ENCODE assay signal across 21 cellular contexts in the genomic region with DNA sequence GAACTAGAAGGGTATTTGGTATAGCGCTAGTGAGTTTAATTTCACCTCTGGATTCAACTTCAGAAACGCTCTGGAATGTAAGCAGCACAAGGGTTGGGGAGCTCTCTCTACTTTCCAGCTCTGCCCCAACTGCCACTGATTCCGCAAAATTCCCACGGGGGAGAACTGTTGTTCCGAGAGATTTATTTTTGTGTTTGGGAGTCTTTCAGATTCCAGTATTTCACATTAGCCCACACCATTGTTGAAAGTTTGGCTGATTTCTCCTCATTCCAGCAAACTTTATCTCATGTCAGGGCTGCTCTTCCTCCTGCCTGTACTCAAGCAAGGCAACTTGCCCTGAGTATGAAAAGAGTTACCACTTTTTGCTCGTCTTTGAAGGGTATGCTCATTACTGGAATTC.
"Had no signal": no experiment of that assay in that cellular context is flagged by ENCODE, and none has a peak within 500 bp of the region (broad histone marks: within the 10 kb centered on the region; RNA-seq: fewer than 3 reads in every experiment).

No MANE protein-coding gene starts in this region.

- H3K4me1 Mint-ChIP-seq: naive thymus-derived CD8-positive, alpha-beta T cell; neural progenitor cell; stimulated activated memory B cell treated with anti-CD40 and anti-IgM and Interleukin-4, amounts not matched to agents 10 μg/mL and 1 μg/mL and 100 μg/mL, for 72 hours had no signal

- H3K4me3 Mint-ChIP-seq: naive thymus-derived CD8-positive, alpha-beta T cell; neural progenitor cell; stimulated activated memory B cell treated with anti-CD40 and anti-IgM and Interleukin-4, amounts not matched to agents 10 μg/mL and 1 μg/mL and 100 μg/mL, for 72 hours; stimulated activated naive CD8-positive, alpha-beta T cell treated with anti-CD3 and anti-CD28 coated beads, Interleukin-15, Interleukin-2, amounts not matched to agents 100 ng/mL and 50 ng/mL, for 24 hours had no signal

- DNase-seq: cerebellar nuclear complex; colonic mucosa; dermis blood vessel endothelial cell; erythroblast; foreskin melanocyte; head of caudate nucleus; hippocampal formation; kidney glomerular epithelial cell; mammary epithelial cell; naive thymus-derived CD8-positive, alpha-beta T cell; nucleus accumbens; pancreas; right cardiac atrium; stimulated activated CD4-positive, alpha-beta T cell treated with anti-CD3 and anti-CD28 coated beads, Interleukin-4, amount 100 ng/mL, for 24 hours; testis; trophoblast cell had no signal

- H3K9me3 ChIP-seq: colonic mucosa, mucosa of descending colon, pancreas, testis had no signal

- H3K27me3 ChIP-seq: colonic mucosa, neural progenitor cell, pancreas, testis had no signal

- H3K4me1 ChIP-seq: colonic mucosa, neural progenitor cell, pancreas, testis had no signal

- H3K9me3 Mint-ChIP-seq: stimulated activated naive CD8-positive, alpha-beta T cell treated with anti-CD3 and anti-CD28 coated beads, Interleukin-15, Interleukin-2, amounts not matched to agents 100 ng/mL and 50 ng/mL, for 24 hours had no signal

- H3K27ac Mint-ChIP-seq: naive thymus-derived CD8-positive, alpha-beta T cell; neural progenitor cell; progenitor cell of endocrine pancreas; stimulated activated memory B cell treated with anti-CD40 and anti-IgM and Interleukin-4, amounts not matched to agents 10 μg/mL and 1 μg/mL and 100 μg/mL, for 72 hours; stimulated activated naive CD8-positive, alpha-beta T cell treated with anti-CD3 and anti-CD28 coated beads, Interleukin-15, Interleukin-2, amounts not matched to agents 100 ng/mL and 50 ng/mL, for 24 hours had no signal

- H3K36me3 Mint-ChIP-seq: naive thymus-derived CD8-positive, alpha-beta T cell; neural progenitor cell; stimulated activated memory B cell treated with anti-CD40 and anti-IgM and Interleukin-4, amounts not matched to agents 10 μg/mL and 1 μg/mL and 100 μg/mL, for 72 hours had no signal

- H3K27me3 Mint-ChIP-seq: progenitor cell of endocrine pancreas; stimulated activated memory B cell treated with anti-CD40 and anti-IgM and Interleukin-4, amounts not matched to agents 10 μg/mL and 1 μg/mL and 100 μg/mL, for 72 hours; stimulated activated naive CD8-positive, alpha-beta T cell treated with anti-CD3 and anti-CD28 coated beads, Interleukin-15, Interleukin-2, amounts not matched to agents 100 ng/mL and 50 ng/mL, for 24 hours had no signal

- H3K36me3 ChIP-seq: colonic mucosa, neural progenitor cell, pancreas had no signal

- H3K27ac ChIP-seq: colonic mucosa, neural progenitor cell, pancreas, testis had no signal

- H3K4me3 ChIP-seq: colonic mucosa, mucosa of descending colon, neural progenitor cell, pancreas, testis had no signal

- ATAC-seq: mucosa of descending colon; naive thymus-derived CD8-positive, alpha-beta T cell; pancreas; right cardiac atrium; stimulated activated memory B cell treated with anti-CD40 and anti-IgM and Interleukin-4, amounts not matched to agents 10 μg/mL and 1 μg/mL and 100 μg/mL, for 72 hours had no signal
